ENCODE assay signal across 1 cellular context in genomic region chr18:24094561-24094960, GRCh38.
TF ChIP-seq lines count a peak whose summit lies in the region.

No MANE protein-coding gene starts in this region.

TF ChIP-seq in endothelial cell of umbilical vein, 7 proteins besides CTCF, POLR2A, EP300 and RAD21 (continued from another document):
- TF ChIP-seq MAX (IDR thresholded peaks at IDR 0.05; ENCODE audit: insufficient read depth, insufficient read length): no peak
- TF ChIP-seq EZH2 (IDR thresholded peaks at IDR 0.05; ENCODE audit: borderline replicate concordance, low read depth, low read length, severe bottlenecking): no peak
- TF ChIP-seq POLR2AphosphoS5 (IDR thresholded peaks at IDR 0.05; ENCODE audit: insufficient read depth, low read depth, low read length): no peak
- no peak for TF ChIP-seq FOS (IDR thresholded peaks at IDR 0.05; ENCODE audit: borderline replicate concordance, insufficient read depth, low read length)
- TF ChIP-seq JUN (IDR thresholded peaks at IDR 0.05; ENCODE audit: borderline replicate concordance, insufficient read depth, insufficient read length, low read depth): no peak
